ENCODE assay signal across 1 cellular context in the genomic region with DNA sequence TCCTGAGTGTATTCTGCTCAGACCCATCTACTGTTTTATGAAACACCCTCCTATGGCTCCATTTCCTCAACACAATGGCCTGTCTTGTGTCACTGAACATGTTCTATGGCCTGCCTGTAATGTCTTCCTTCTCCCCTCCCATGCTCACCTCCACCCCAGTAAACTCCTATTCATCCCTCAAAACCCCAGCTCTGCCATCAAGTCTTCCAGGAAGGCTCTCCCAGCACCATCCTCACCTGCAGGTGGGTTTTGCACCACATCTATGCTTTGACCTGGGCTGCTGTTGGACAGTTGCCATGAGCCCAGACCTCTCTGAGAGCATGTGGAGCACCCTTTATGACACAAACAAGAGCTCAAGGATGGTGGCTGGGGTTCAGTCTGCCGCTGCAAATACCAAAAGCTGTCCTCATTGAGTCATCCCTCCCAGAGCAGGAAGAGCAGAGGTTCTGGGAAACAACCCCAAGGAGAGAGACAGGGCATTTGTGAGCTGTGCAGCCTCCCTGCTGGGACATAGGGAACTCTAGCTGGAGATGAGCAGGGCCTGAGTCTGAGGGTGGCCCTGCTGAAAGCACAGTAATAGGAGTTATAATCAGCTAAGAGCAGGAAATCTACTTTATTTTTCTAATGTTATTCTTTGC.
TF ChIP-seq lines count a peak whose summit lies in the region.

No MANE protein-coding gene starts in this region.

TF ChIP-seq in H1, 55 proteins besides CTCF, POLR2A, EP300 and RAD21 (continued from another document):
- no peak for TF ChIP-seq GTF2F1 (IDR thresholded peaks at IDR 0.05; ENCODE audit: borderline replicate concordance, low read depth, low read length)
- TF ChIP-seq CHD2 (IDR thresholded peaks at IDR 0.05; ENCODE audit: low read length) = no peak
- no peak for TF ChIP-seq CTBP2 (IDR thresholded peaks at IDR 0.05; ENCODE audit: borderline replicate concordance, insufficient read depth, insufficient read length, low read length)
